In the genomic region with DNA sequence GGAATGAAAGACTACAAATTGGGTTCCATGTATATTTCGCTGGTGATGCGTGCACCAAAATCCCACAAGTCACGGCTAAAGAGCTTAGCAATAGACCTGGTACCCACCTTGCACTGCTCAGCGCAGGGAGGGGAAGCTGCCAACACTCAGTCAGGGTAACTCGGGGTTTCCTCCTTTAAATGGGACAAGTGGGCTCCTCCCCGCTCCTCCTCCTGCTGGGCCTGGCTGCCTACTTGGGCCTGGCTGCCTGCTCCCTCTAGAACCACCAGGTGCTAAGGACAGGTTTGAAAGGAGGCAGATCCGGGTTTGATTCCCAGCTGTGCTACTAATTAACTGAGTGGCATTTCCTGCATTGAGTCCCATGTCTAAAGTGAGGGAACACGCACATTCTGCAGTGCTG, we compare ENCODE assay signal across 17 cellular contexts. TPM values are rescaled to one million over a fixed set of nuclear protein-coding genes. Genes with fewer than 3 reads are reported as not detected.
A peak's percentile ranks its signal among the peaks of the same experiment; 100 is the strongest.
DNase-seq lines count a peak whose midpoint lies in the region; ATAC-seq and TF ChIP-seq lines count a peak whose summit lies in the region.
"Had no signal": no experiment of that assay in that cellular context is flagged by ENCODE, and none has a peak within 500 bp of the region (broad histone marks: within the 10 kb centered on the region; RNA-seq: fewer than 3 reads in every experiment).

No MANE protein-coding gene starts in this region.

- no peak for TF ChIP-seq EP300 in suprapubic skin (IDR thresholded peaks at IDR 0.05)

- H3K4me3 ChIP-seq in suprapubic skin, result no peak overlapping the region
- H3K4me3 ChIP-seq: BLaER1 had no signal

- peaks cover 12% of the 10 kb centered on the region for H3K4me1 Mint-ChIP-seq in activated CD8-positive, alpha-beta memory T cell treated with anti-CD3 and anti-CD28 coated beads, Interleukin-2, amount 10 ng/mL, durations not matched to agents 7 days and 5 days
- H3K4me1 Mint-ChIP-seq in osteocyte (ENCODE audit: unreplicated experiment), result peaks cover 4% of the 10 kb centered on the region

- TF ChIP-seq CTCF in osteocyte (IDR thresholded peaks at IDR 0.05) (no peak), suprapubic skin (IDR thresholded peaks at IDR 0.05) (no peak)

- no peaks in the 10 kb centered on the region for H3K4me1 ChIP-seq in suprapubic skin
- H3K4me1 ChIP-seq: BLaER1, Caco-2 had no signal

- WGBS in suprapubic skin, result 93% methylated on average over 6 of the region's 8 CpGs

- no peak overlapping the region for H3K27ac ChIP-seq in suprapubic skin
- H3K27ac ChIP-seq: BLaER1 had no signal

- peaks cover 86% of the 10 kb centered on the region for H3K27me3 Mint-ChIP-seq in activated CD8-positive, alpha-beta memory T cell treated with anti-CD3 and anti-CD28 coated beads, Interleukin-2, amount 10 ng/mL, durations not matched to agents 7 days and 5 days
- H3K27me3 Mint-ChIP-seq in osteocyte (ENCODE audit: unreplicated experiment), result peaks cover 49% of the 10 kb centered on the region

- H3K27me3 ChIP-seq in suprapubic skin, result no peaks in the 10 kb centered on the region
- H3K27me3 ChIP-seq: BLaER1 had no signal

- no peaks in the 10 kb centered on the region for H3K9me3 ChIP-seq in suprapubic skin
- H3K9me3 ChIP-seq: Caco-2 had no signal

- ATAC-seq in activated CD8-positive, alpha-beta memory T cell treated with anti-CD3 and anti-CD28 coated beads, Interleukin-2, amount 10 ng/mL, durations not matched to agents 7 days and 5 days, result no peak

- peaks cover 5% of the 10 kb centered on the region for H3K9me3 Mint-ChIP-seq in activated CD8-positive, alpha-beta memory T cell treated with anti-CD3 and anti-CD28 coated beads, Interleukin-2, amount 10 ng/mL, durations not matched to agents 7 days and 5 days (ENCODE audit: low read depth)
- H3K9me3 Mint-ChIP-seq in osteocyte (ENCODE audit: unreplicated experiment), result peaks cover 11% of the 10 kb centered on the region

- H3K36me3 Mint-ChIP-seq in activated CD8-positive, alpha-beta memory T cell treated with anti-CD3 and anti-CD28 coated beads, Interleukin-2, amount 10 ng/mL, durations not matched to agents 7 days and 5 days, result peaks cover 17% of the 10 kb centered on the region
- peaks cover 2% of the 10 kb centered on the region for H3K36me3 Mint-ChIP-seq in osteocyte (ENCODE audit: unreplicated experiment)

- H3K27ac Mint-ChIP-seq in activated CD8-positive, alpha-beta memory T cell treated with anti-CD3 and anti-CD28 coated beads, Interleukin-2, amount 10 ng/mL, durations not matched to agents 7 days and 5 days, result no peak overlapping the region
- no peak overlapping the region for H3K27ac Mint-ChIP-seq in osteocyte (ENCODE audit: unreplicated experiment)
- H3K27ac Mint-ChIP-seq: CD8-positive, alpha-beta memory T cell; HFFc6 had no signal

- CTCF ChIA-PET in activated CD8-positive, alpha-beta memory T cell treated with anti-CD3 and anti-CD28 coated beads, Interleukin-2, amount 10 ng/mL, durations not matched to agents 7 days and 5 days (lab: Charles Lee), result no interaction called here

- no peaks in the 10 kb centered on the region for H3K36me3 ChIP-seq in suprapubic skin
- H3K36me3 ChIP-seq: BLaER1 had no signal

- no peak for TF ChIP-seq POLR2A in suprapubic skin (IDR thresholded peaks at IDR 0.05)

- DNase-seq in activated CD8-positive, alpha-beta memory T cell treated with anti-CD3 and anti-CD28 coated beads, Interleukin-2, amount 50 U/mL, for 48 hours, result peak; percentile 20
- DNase-seq in activated CD8-positive, alpha-beta memory T cell treated with anti-CD3 and anti-CD28 coated beads, Interleukin-2, amount 10 ng/mL, durations not matched to agents 7 days and 5 days, result no peak
- DNase-seq in NCI-H69 (lab: John Stamatoyannopoulos, UW) (peak; percentile 8), osteocyte (ENCODE audit: extremely low spot score, unreplicated experiment) (peak; percentile 65), suprapubic skin (ENCODE audit: low spot score in 2 of 2) (peak; percentile 24 to 25), NCI-H187 treated with DMSO at 0.1 percent for 48 hours (lab: John Stamatoyannopoulos, UW) (no peak), NCI-H2171 treated with DMSO at 0.1 percent for 48 hours (lab: John Stamatoyannopoulos, UW) (no peak)
- no peak for DNase-seq in activated naive CD4-positive, alpha-beta T cell treated with Interleukin-2 at 50 U/mL for 16 hours
- DNase-seq: 8988T; AML-193; Caco-2; CD8-positive, alpha-beta memory T cell; DMS53; GF-D8; HCEC 1CT; HFFc6 had no signal

- H3K4me3 Mint-ChIP-seq in activated CD8-positive, alpha-beta memory T cell treated with anti-CD3 and anti-CD28 coated beads, Interleukin-2, amount 10 ng/mL, durations not matched to agents 7 days and 5 days, result no peak overlapping the region
- H3K4me3 Mint-ChIP-seq in osteocyte (ENCODE audit: unreplicated experiment), result no peak overlapping the region
- H3K4me3 Mint-ChIP-seq: CD8-positive, alpha-beta memory T cell; HFFc6 had no signal

RNA-seq across cellular contexts. Expression of a gene that starts 23.4 kb away (rescaled TPM):
- under 1 TPM in 1 of 2 experiments, not detected in 1; 0.26 TPM for total RNA-seq in activated CD8-positive, alpha-beta memory T cell treated with anti-CD3 and anti-CD28 coated beads, Interleukin-2, amount 10 ng/mL, durations not matched to agents 7 days and 5 days
- total RNA-seq in osteocyte (not detected in 2 replicates), suprapubic skin (1 to 10 TPM in 3 of 4 donors, under 1 TPM in 1; 0.72 to 4.7 (median 3.6) TPM)
- total RNA-seq: CD8-positive, alpha-beta memory T cell had no signal

RNA-seq across cellular contexts. Expression of a gene that starts 32.6 kb away (rescaled TPM):
- total RNA-seq in activated CD8-positive, alpha-beta memory T cell treated with anti-CD3 and anti-CD28 coated beads, Interleukin-2, amount 10 ng/mL, durations not matched to agents 7 days and 5 days, result 10 to 100 TPM; 53.2 to 55.1 TPM
- 39.8 and 40.9 TPM in 2 replicates for total RNA-seq in osteocyte
- 10 to 100 TPM; 23.2 to 51.4 (median 29.9) TPM for total RNA-seq in suprapubic skin

Comparison
In these comparisons a context has a peak if more than half of its experiments do, and no peak if none do; other contexts are left out.
1. DNase-seq: peak in activated CD8-positive, alpha-beta memory T cell treated with anti-CD3 and anti-CD28 coated beads, Interleukin-2, amount 50 U/mL, for 48 hours (single experiment), NCI-H69 (single experiment), osteocyte (single experiment) and suprapubic skin (2 of 2); none in activated CD8-positive, alpha-beta memory T cell treated with anti-CD3 and anti-CD28 coated beads, Interleukin-2, amount 10 ng/mL, durations not matched to agents 7 days and 5 days (single experiment), NCI-H187 treated with DMSO at 0.1 percent for 48 hours (single experiment), activated naive CD4-positive, alpha-beta T cell treated with Interleukin-2 at 50 U/mL for 16 hours (single experiment) and NCI-H2171 treated with DMSO at 0.1 percent for 48 hours (single experiment).